Comparison of ENCODE assay signal across 14 cellular contexts in genomic region chr9:97751510-97751909, GRCh38. TPM values are rescaled to one million over a fixed set of nuclear protein-coding genes. Genes with fewer than 3 reads are reported as not detected.
DNase-seq lines count a peak whose midpoint lies in the region; TF ChIP-seq lines count a peak whose summit lies in the region.
"Had no signal": no experiment of that assay in that cellular context is flagged by ENCODE, and none has a peak within 500 bp of the region (broad histone marks: within the 10 kb centered on the region; RNA-seq: fewer than 3 reads in every experiment).

No MANE protein-coding gene starts in this region.

- H3K4me2 ChIP-seq in hepatocyte: peak overlapping the region; percentile 54

- H3K36me3 ChIP-seq in hepatocyte (replicated peaks; ENCODE audit: insufficient read depth, low read depth): no peaks in the 10 kb centered on the region
- H3K36me3 ChIP-seq in liver (ENCODE audit: control insufficient read depth in 4 of 4, insufficient read depth in 3 of 4, low read depth in 1 of 4, low read length in 3 of 4): no peaks in the 10 kb centered on the region

- no peak for TF ChIP-seq RAD21 in liver (IDR thresholded peaks at IDR 0.05)

- no peaks in the 10 kb centered on the region for H3K27me3 ChIP-seq in hepatocyte
- H3K27me3 ChIP-seq in liver (ENCODE audit: control insufficient read depth in 4 of 4, insufficient read depth in 4 of 4, low read length in 3 of 4): no peaks in the 10 kb centered on the region

- DNase-seq in hepatocyte (ENCODE audit: low spot score) (peak; percentile 51), ureter (ENCODE audit: low spot score) (peak; percentile 1), cortex of kidney (lab: John Stamatoyannopoulos, UW) (no peak), epidermal melanocyte (ENCODE audit: insufficient read length, low spot score) (no peak)
- DNase-seq in activated CD4-positive, CD25-positive, alpha-beta regulatory T cell treated with anti-CD3 and anti-CD28 coated beads, Interleukin-2, amount 50 U/mL, for 72 hours: no peak
- DNase-seq: C1 segment of cervical spinal cord; CD4-positive, alpha-beta memory T cell; COR-L47; DMS153; DND-41; GM23248; H7; HCEC 1CT had no signal

- no peak overlapping the region for H2AFZ ChIP-seq in hepatocyte
- H2AFZ ChIP-seq: GM23248 had no signal

- H3K9ac ChIP-seq in liver (ENCODE audit: low read depth in 1 of 2, low read length in 2 of 2): no peak overlapping the region
- H3K9ac ChIP-seq: GM23248 had no signal

- no peaks in the 10 kb centered on the region for H4K20me1 ChIP-seq in hepatocyte (ENCODE audit: insufficient read depth, poor library complexity, severe bottlenecking)

- H3K27ac ChIP-seq in hepatocyte (peak overlapping the region; percentile 94), liver (ENCODE audit: low read depth in 1 of 2, low read length in 2 of 2) (no peak overlapping the region)
- H3K27ac ChIP-seq: GM23248 had no signal

- WGBS in hepatocyte (ENCODE audit: low lambda C conversion rate, missing lambda C conversion rate): 85% methylated on average over 1 of the region's 1 CpG
- WGBS in liver: 92% methylated on average over 1 of the region's 1 CpG

- no peaks in the 10 kb centered on the region for H3K79me2 ChIP-seq in hepatocyte

- peaks cover 21% of the 10 kb centered on the region for H3K4me1 ChIP-seq in hepatocyte (ENCODE audit: insufficient read depth)
- H3K4me1 ChIP-seq in liver (ENCODE audit: control insufficient read depth in 4 of 4, insufficient read depth in 4 of 4, low read length in 3 of 4): no peaks in the 10 kb centered on the region

- H3K9me3 ChIP-seq in hepatocyte (ENCODE audit: low read depth) (no peaks in the 10 kb centered on the region), liver (ENCODE audit: control insufficient read depth in 4 of 4, low read length in 3 of 4) (no peaks in the 10 kb centered on the region)

- H3K9me2 ChIP-seq in hepatocyte (replicated peaks; ENCODE audit: insufficient read depth): no peaks in the 10 kb centered on the region

- H3K4me3 ChIP-seq in hepatocyte (no peak overlapping the region), liver (ENCODE audit: low read depth in 1 of 3, low read length in 3 of 3) (no peak overlapping the region)
- H3K4me3 ChIP-seq: GM23248 had no signal

- TF ChIP-seq CTCF in hepatocyte (IDR thresholded peaks at IDR 0.05; ENCODE audit: poor library complexity) (no peak), liver (IDR thresholded peaks at IDR 0.05; ENCODE audit: low read depth, low read length, missing input control) (no peak)

TF ChIP-seq in liver, 16 proteins besides CTCF, POLR2A, EP300 and RAD21:
- TF ChIP-seq HNF4A (conservative IDR thresholded peaks at IDR 0.05) (peak; percentile 24 to 41), JUND (IDR thresholded peaks at IDR 0.05) (peak in 1 of 2 donors; percentile 39), FOXA1 (IDR thresholded peaks at IDR 0.05) (no peak)

RNA-seq across cellular contexts. Expression of gene XPA, which starts 54.4 kb away (rescaled TPM):
- total RNA-seq in hepatocyte (7.7 and 12.6 TPM in 2 replicates), liver (1 to 10 TPM; 6.7 to 6.9 TPM), ureter (21.7 TPM)
- polyA plus RNA-seq in hepatocyte (18.5 and 18.6 TPM in 2 replicates), liver (10 to 100 TPM in 1 of 2 donors, 1 to 10 TPM in 1; 6.6 to 19.6 TPM)

Comparison
In these comparisons a context has a peak if more than half of its experiments do, and no peak if none do; other contexts are left out.
1. DNase-seq: peak in hepatocyte (single experiment) and ureter (single experiment); none in cortex of kidney (single experiment), activated CD4-positive, CD25-positive, alpha-beta regulatory T cell treated with anti-CD3 and anti-CD28 coated beads, Interleukin-2, amount 50 U/mL, for 72 hours (single experiment) and epidermal melanocyte (single experiment).